In genomic region chr9:38339496-38339895, GRCh38 we compare ENCODE assay signal across 10 cellular contexts. TPM values are rescaled to one million over a fixed set of nuclear protein-coding genes. Genes with fewer than 3 reads are reported as not detected.
DNase-seq lines count a peak whose midpoint lies in the region; ATAC-seq and TF ChIP-seq lines count a peak whose summit lies in the region.
"Had no signal": no experiment of that assay in that cellular context is flagged by ENCODE, and none has a peak within 500 bp of the region (broad histone marks: within the 10 kb centered on the region; RNA-seq: fewer than 3 reads in every experiment).

No MANE protein-coding gene starts in this region.

- no peaks in the 10 kb centered on the region for H3K36me3 Mint-ChIP-seq in natural killer cell treated with Interleukin-12 subunit alpha and Interleukin-12 subunit beta and Interleukin-15 and Interleukin-18, amount 100 ng/mL, for 72 hours
- no peaks in the 10 kb centered on the region for H3K36me3 Mint-ChIP-seq in natural killer cell
- H3K36me3 Mint-ChIP-seq: activated naive CD4-positive, alpha-beta T cell treated with anti-CD3 and anti-CD28 coated beads, Interleukin-2, amount 50 U/mL, for 24 hours; memory B cell had no signal

- H3K27me3 Mint-ChIP-seq in natural killer cell treated with Interleukin-12 subunit alpha and Interleukin-12 subunit beta and Interleukin-15 and Interleukin-18, amount 100 ng/mL, for 72 hours: peaks cover 30 to 47% of the 10 kb centered on the region in 2 donors
- H3K27me3 Mint-ChIP-seq in natural killer cell (ENCODE audit: low read depth in 2 of 2): peaks cover 16 to 26% of the 10 kb centered on the region in 2 donors
- H3K27me3 Mint-ChIP-seq: activated naive CD4-positive, alpha-beta T cell treated with anti-CD3 and anti-CD28 coated beads, Interleukin-2, amount 50 U/mL, for 24 hours had no signal

- H3K4me3 Mint-ChIP-seq in natural killer cell treated with Interleukin-12 subunit alpha and Interleukin-12 subunit beta and Interleukin-15 and Interleukin-18, amount 100 ng/mL, for 72 hours: peak overlapping the region; percentile 62
- H3K4me3 Mint-ChIP-seq in natural killer cell: no peak overlapping the region
- H3K4me3 Mint-ChIP-seq: activated naive CD4-positive, alpha-beta T cell treated with anti-CD3 and anti-CD28 coated beads, Interleukin-2, amount 50 U/mL, for 24 hours; memory B cell had no signal

- peak overlapping the region; percentile 57 to 81 for H3K27ac Mint-ChIP-seq in natural killer cell treated with Interleukin-12 subunit alpha and Interleukin-12 subunit beta and Interleukin-15 and Interleukin-18, amount 100 ng/mL, for 72 hours
- H3K27ac Mint-ChIP-seq in natural killer cell: peak overlapping the region in 1 of 2 donors; percentile 37
- H3K27ac Mint-ChIP-seq: activated naive CD4-positive, alpha-beta T cell treated with anti-CD3 and anti-CD28 coated beads, Interleukin-2, amount 50 U/mL, for 24 hours; memory B cell had no signal

- peaks cover 5% of the 10 kb centered on the region for H3K9me3 Mint-ChIP-seq in natural killer cell treated with Interleukin-12 subunit alpha and Interleukin-12 subunit beta and Interleukin-15 and Interleukin-18, amount 100 ng/mL, for 72 hours
- H3K9me3 Mint-ChIP-seq in natural killer cell: no peaks in the 10 kb centered on the region
- H3K9me3 Mint-ChIP-seq: activated naive CD4-positive, alpha-beta T cell treated with anti-CD3 and anti-CD28 coated beads, Interleukin-2, amount 50 U/mL, for 24 hours had no signal

- intact Hi-C loops in natural killer cell (cut with micrococcal nuclease): no loop called here

- no peak for DNase-seq in natural killer cell treated with Interleukin-12 subunit alpha and Interleukin-12 subunit beta and Interleukin-15 and Interleukin-18, amount 100 ng/mL, for 72 hours (ENCODE audit: low spot score)
- DNase-seq in natural killer cell (no peak), cerebellar nuclear complex (lab: John Stamatoyannopoulos, UW) (peak; percentile 53 to 91), inferior parietal cortex (ENCODE audit: extremely low spot score) (peak; percentile 19), GDM1 (lab: John Stamatoyannopoulos, UW) (no peak), dedifferentiated amniotic fluid mesenchymal stem cell (ENCODE audit: extremely low spot score) (no peak), NOMO-1 treated with DMSO at 0.1 percent for 48 hours (lab: John Stamatoyannopoulos, UW; ENCODE audit: unreplicated experiment) (no peak), DMS53 treated with DMSO at 0.1 percent for 48 hours (lab: John Stamatoyannopoulos, UW; ENCODE audit: unreplicated experiment) (no peak)

- no peak for TF ChIP-seq CTCF in natural killer cell (IDR thresholded peaks at IDR 0.05)

- peak in 1 of 2 donors; percentile 8 for ATAC-seq in natural killer cell treated with Interleukin-12 subunit alpha and Interleukin-12 subunit beta and Interleukin-15 and Interleukin-18, amount 100 ng/mL, for 72 hours
- ATAC-seq in natural killer cell: no peak

- H3K4me1 Mint-ChIP-seq in natural killer cell treated with Interleukin-12 subunit alpha and Interleukin-12 subunit beta and Interleukin-15 and Interleukin-18, amount 100 ng/mL, for 72 hours (ENCODE audit: low read depth in 2 of 2): peaks cover 30 to 31% of the 10 kb centered on the region in 2 donors
- H3K4me1 Mint-ChIP-seq in natural killer cell: peaks cover 24% of the 10 kb centered on the region in 2 donors
- H3K4me1 Mint-ChIP-seq: activated naive CD4-positive, alpha-beta T cell treated with anti-CD3 and anti-CD28 coated beads, Interleukin-2, amount 50 U/mL, for 24 hours; memory B cell had no signal

RNA-seq across cellular contexts. Expression of gene ALDH1B1, which starts 53.0 kb away (rescaled TPM):
- 10 to 100 TPM; 16.7 to 25.6 TPM for total RNA-seq in natural killer cell treated with Interleukin-12 subunit alpha and Interleukin-12 subunit beta and Interleukin-15 and Interleukin-18, amount 100 ng/mL, for 72 hours
- total RNA-seq in natural killer cell: 1 to 10 TPM; 2.5 to 5.3 (median 3.5) TPM

Comparison
In these comparisons a context has a peak if more than half of its experiments do, and no peak if none do; other contexts are left out.
1. DNase-seq: peak in cerebellar nuclear complex (2 of 2) and inferior parietal cortex (single experiment); none in natural killer cell treated with Interleukin-12 subunit alpha and Interleukin-12 subunit beta and Interleukin-15 and Interleukin-18, amount 100 ng/mL, for 72 hours (single experiment), natural killer cell (single experiment), GDM1 (single experiment), dedifferentiated amniotic fluid mesenchymal stem cell (single experiment), NOMO-1 treated with DMSO at 0.1 percent for 48 hours (single experiment) and DMS53 treated with DMSO at 0.1 percent for 48 hours (single experiment).